16 cellular contexts compared by ENCODE assay signal in genomic region chr4:138248058-138248457, GRCh38.
"Had no signal": no experiment of that assay in that cellular context is flagged by ENCODE, and none has a peak within 500 bp of the region (broad histone marks: within the 10 kb centered on the region; RNA-seq: fewer than 3 reads in every experiment).

No MANE protein-coding gene starts in this region.

- ATAC-seq: activated CD4-positive, alpha-beta T cell treated with anti-CD3 and anti-CD28 coated beads for 36 hours; activated T-cell treated with anti-CD3 and anti-CD28 coated beads, Interleukin-2, amount 50 U/mL, for 72 hours; esophagus mucosa; left colon; natural killer cell had no signal

- H3K4me1 ChIP-seq: breast epithelium, stomach had no signal

- H3K36me3 Mint-ChIP-seq: activated naive CD8-positive, alpha-beta T cell treated with anti-CD3 and anti-CD28 coated beads for 36 hours; natural killer cell had no signal

- H3K27ac ChIP-seq: breast epithelium, dorsolateral prefrontal cortex, stomach, thoracic aorta had no signal

- H3K27me3 ChIP-seq: breast epithelium, dorsolateral prefrontal cortex, stomach had no signal

- H3K9me3 ChIP-seq: breast epithelium, stomach, thoracic aorta had no signal

- DNase-seq: activated CD4-positive, alpha-beta memory T cell treated with anti-CD3 and anti-CD28 coated beads, Interleukin-2, amount 10 ng/mL, durations not matched to agents 7 days and 5 days; activated CD4-positive, alpha-beta T cell treated with anti-CD3 and anti-CD28 coated beads for 36 hours; activated CD8-positive, alpha-beta memory T cell treated with anti-CD3 and anti-CD28 coated beads, Interleukin-2, amount 50 U/mL, for 4 hours; activated gamma-delta T cell treated with Interleukin-2 at 50 U/mL for 16 hours; activated naive CD8-positive, alpha-beta T cell treated with anti-CD3 and anti-CD28 coated beads for 36 hours; activated T-cell treated with anti-CD3 and anti-CD28 coated beads, Interleukin-2, amount 50 U/mL, for 72 hours; dorsolateral prefrontal cortex; left colon; natural killer cell; occipital lobe; stimulated activated CD4-positive, alpha-beta T cell treated with anti-CD3 and anti-CD28 coated beads, Interleukin-4, amount 100 ng/mL, for 24 hours; stomach; T1000 had no signal

- H3K27me3 Mint-ChIP-seq: activated CD4-positive, alpha-beta T cell treated with anti-CD3 and anti-CD28 coated beads for 36 hours had no signal

- H3K9me3 Mint-ChIP-seq: activated CD4-positive, alpha-beta memory T cell treated with anti-CD3 and anti-CD28 coated beads, Interleukin-2, amount 10 ng/mL, durations not matched to agents 7 days and 5 days; activated naive CD8-positive, alpha-beta T cell treated with anti-CD3 and anti-CD28 coated beads for 36 hours; activated T-cell treated with anti-CD3 and anti-CD28 coated beads, Interleukin-2, amount 50 U/mL, for 72 hours had no signal

- H3K4me3 Mint-ChIP-seq: activated CD4-positive, alpha-beta memory T cell treated with anti-CD3 and anti-CD28 coated beads, Interleukin-2, amount 10 ng/mL, durations not matched to agents 7 days and 5 days; activated CD4-positive, alpha-beta T cell treated with anti-CD3 and anti-CD28 coated beads for 36 hours; activated naive CD8-positive, alpha-beta T cell treated with anti-CD3 and anti-CD28 coated beads for 36 hours; activated T-cell treated with anti-CD3 and anti-CD28 coated beads, Interleukin-2, amount 50 U/mL, for 72 hours; natural killer cell had no signal

- H3K27ac Mint-ChIP-seq: activated CD4-positive, alpha-beta memory T cell treated with anti-CD3 and anti-CD28 coated beads, Interleukin-2, amount 10 ng/mL, durations not matched to agents 7 days and 5 days; activated CD4-positive, alpha-beta T cell treated with anti-CD3 and anti-CD28 coated beads for 36 hours; activated naive CD8-positive, alpha-beta T cell treated with anti-CD3 and anti-CD28 coated beads for 36 hours; activated T-cell treated with anti-CD3 and anti-CD28 coated beads, Interleukin-2, amount 50 U/mL, for 72 hours; natural killer cell had no signal

- H3K4me3 ChIP-seq: breast epithelium, dorsolateral prefrontal cortex, stomach, thoracic aorta had no signal

- H3K36me3 ChIP-seq: breast epithelium, stomach, thoracic aorta had no signal

- H3K4me1 Mint-ChIP-seq: natural killer cell had no signal
